30 cellular contexts compared by ENCODE assay signal in genomic region chr4:187613089-187613839, GRCh38.
"Had no signal": no experiment of that assay in that cellular context is flagged by ENCODE, and none has a peak within 500 bp of the region (broad histone marks: within the 10 kb centered on the region; RNA-seq: fewer than 3 reads in every experiment).

No MANE protein-coding gene starts in this region.

- H3K9me3 Mint-ChIP-seq: activated naive CD4-positive, alpha-beta T cell treated with anti-CD3 and anti-CD28 coated beads for 36 hours; activated naive CD4-positive, alpha-beta T cell treated with anti-CD3 and anti-CD28 coated beads, Interleukin-2, amount 50 U/mL, for 24 hours; activated naive CD8-positive, alpha-beta T cell treated with anti-CD3 and anti-CD28 coated beads for 36 hours; activated naive CD8-positive, alpha-beta T cell treated with anti-CD3 and anti-CD28 coated beads, Interleukin-2, amount 50 U/mL, for 24 hours had no signal

- ATAC-seq: activated CD8-positive, alpha-beta T cell treated with anti-CD3 and anti-CD28 coated beads for 36 hours; activated naive CD8-positive, alpha-beta T cell treated with anti-CD3 and anti-CD28 coated beads, Interleukin-2, amount 50 U/mL, for 24 hours; activated T-cell treated with anti-CD3 and anti-CD28 coated beads, Interleukin-2, amount 50 U/mL, for 4 hours; activated T-helper 17 cell treated with anti-CD3 and anti-CD28 coated beads, Interleukin-2, amount 50 U/mL, for 72 hours; gastroesophageal sphincter; heart right ventricle had no signal

- FAIRE-seq: endometrium, endothelial cell of umbilical vein had no signal

- DNase-seq: activated CD4-positive, alpha-beta T cell treated with anti-CD3 and anti-CD28 coated beads for 48 hours; activated CD4-positive, alpha-beta T cell treated with anti-CD3 and anti-CD28 coated beads, Interleukin-2, amount 50 U/mL, for 1 hour; activated CD4-positive, alpha-beta T cell treated with anti-CD3 and anti-CD28 coated beads, Interleukin-2, amount 50 U/mL, for 48 hours; activated CD8-positive, alpha-beta memory T cell treated with anti-CD3 and anti-CD28 coated beads for 24 hours; activated CD8-positive, alpha-beta T cell treated with anti-CD3 and anti-CD28 coated beads for 36 hours; activated effector memory CD4-positive, alpha-beta T cell treated with anti-CD3 and anti-CD28 coated beads, Interleukin-2, amount 50 U/mL, for 16 hours; activated naive CD4-positive, alpha-beta T cell treated with anti-CD3 and anti-CD28 coated beads for 36 hours; activated naive CD8-positive, alpha-beta T cell treated with anti-CD3 and anti-CD28 coated beads for 36 hours; activated naive CD8-positive, alpha-beta T cell treated with anti-CD3 and anti-CD28 coated beads, Interleukin-2, amount 50 U/mL, for 24 hours; activated T-cell treated with anti-CD3 and anti-CD28 coated beads, Interleukin-2, amount 50 U/mL, for 4 hours; adrenal gland; amygdala; central memory CD4-positive, alpha-beta T cell; cerebellar nuclear complex; colonic mucosa; effector CD8-positive, alpha-beta T cell; esophagus squamous epithelium; foreskin melanocyte; heart right ventricle; T-helper 2 cell had no signal

- H3K36me3 Mint-ChIP-seq: activated naive CD4-positive, alpha-beta T cell treated with anti-CD3 and anti-CD28 coated beads, Interleukin-2, amount 50 U/mL, for 24 hours; activated naive CD8-positive, alpha-beta T cell treated with anti-CD3 and anti-CD28 coated beads for 36 hours; brain had no signal

- H3K4me1 ChIP-seq: adrenal gland, ascending aorta, breast epithelium, colonic mucosa, esophagus squamous epithelium, gastroesophageal sphincter, heart right ventricle had no signal

- H3K4me1 Mint-ChIP-seq: activated naive CD4-positive, alpha-beta T cell treated with anti-CD3 and anti-CD28 coated beads, Interleukin-2, amount 50 U/mL, for 24 hours; activated naive CD8-positive, alpha-beta T cell treated with anti-CD3 and anti-CD28 coated beads for 36 hours; activated naive CD8-positive, alpha-beta T cell treated with anti-CD3 and anti-CD28 coated beads, Interleukin-2, amount 50 U/mL, for 24 hours; activated T-helper 17 cell treated with anti-CD3 and anti-CD28 coated beads, Interleukin-2, amount 50 U/mL, for 72 hours had no signal

- H3K27me3 ChIP-seq: adrenal gland, ascending aorta, breast epithelium, cardiac muscle cell, colonic mucosa, esophagus squamous epithelium, gastroesophageal sphincter, heart right ventricle had no signal

- H3K27ac ChIP-seq: adrenal gland, ascending aorta, breast epithelium, cardiac muscle cell, colonic mucosa, epithelial cell of prostate, esophagus squamous epithelium, gastroesophageal sphincter, heart right ventricle had no signal

- H3K9me3 ChIP-seq: adrenal gland, ascending aorta, breast epithelium, colonic mucosa, esophagus squamous epithelium, gastroesophageal sphincter, heart right ventricle had no signal

- H3K27me3 Mint-ChIP-seq: activated CD8-positive, alpha-beta T cell treated with anti-CD3 and anti-CD28 coated beads for 36 hours; activated naive CD4-positive, alpha-beta T cell treated with anti-CD3 and anti-CD28 coated beads, Interleukin-2, amount 50 U/mL, for 24 hours; activated naive CD8-positive, alpha-beta T cell treated with anti-CD3 and anti-CD28 coated beads for 36 hours; activated naive CD8-positive, alpha-beta T cell treated with anti-CD3 and anti-CD28 coated beads, Interleukin-2, amount 50 U/mL, for 24 hours; activated T-helper 17 cell treated with anti-CD3 and anti-CD28 coated beads, Interleukin-2, amount 50 U/mL, for 72 hours had no signal

- H3K36me3 ChIP-seq: adrenal gland, ascending aorta, breast epithelium, cardiac muscle cell, colonic mucosa, esophagus squamous epithelium, gastroesophageal sphincter, heart right ventricle had no signal

- H3K4me3 ChIP-seq: adrenal gland, ascending aorta, breast epithelium, cardiac muscle cell, colonic mucosa, esophagus squamous epithelium, gastroesophageal sphincter, heart right ventricle had no signal

- H3K4me3 Mint-ChIP-seq: activated CD8-positive, alpha-beta T cell treated with anti-CD3 and anti-CD28 coated beads for 36 hours; activated naive CD4-positive, alpha-beta T cell treated with anti-CD3 and anti-CD28 coated beads for 36 hours; activated naive CD4-positive, alpha-beta T cell treated with anti-CD3 and anti-CD28 coated beads, Interleukin-2, amount 50 U/mL, for 24 hours; activated naive CD8-positive, alpha-beta T cell treated with anti-CD3 and anti-CD28 coated beads for 36 hours; activated naive CD8-positive, alpha-beta T cell treated with anti-CD3 and anti-CD28 coated beads, Interleukin-2, amount 50 U/mL, for 24 hours; activated T-cell treated with anti-CD3 and anti-CD28 coated beads, Interleukin-2, amount 50 U/mL, for 4 hours; activated T-helper 17 cell treated with anti-CD3 and anti-CD28 coated beads, Interleukin-2, amount 50 U/mL, for 72 hours; brain had no signal

- H3K27ac Mint-ChIP-seq: activated CD8-positive, alpha-beta T cell treated with anti-CD3 and anti-CD28 coated beads for 36 hours; activated naive CD4-positive, alpha-beta T cell treated with anti-CD3 and anti-CD28 coated beads for 36 hours; activated naive CD4-positive, alpha-beta T cell treated with anti-CD3 and anti-CD28 coated beads, Interleukin-2, amount 50 U/mL, for 24 hours; activated naive CD8-positive, alpha-beta T cell treated with anti-CD3 and anti-CD28 coated beads for 36 hours; activated naive CD8-positive, alpha-beta T cell treated with anti-CD3 and anti-CD28 coated beads, Interleukin-2, amount 50 U/mL, for 24 hours; activated T-helper 17 cell treated with anti-CD3 and anti-CD28 coated beads, Interleukin-2, amount 50 U/mL, for 72 hours had no signal
